In the genomic region with DNA sequence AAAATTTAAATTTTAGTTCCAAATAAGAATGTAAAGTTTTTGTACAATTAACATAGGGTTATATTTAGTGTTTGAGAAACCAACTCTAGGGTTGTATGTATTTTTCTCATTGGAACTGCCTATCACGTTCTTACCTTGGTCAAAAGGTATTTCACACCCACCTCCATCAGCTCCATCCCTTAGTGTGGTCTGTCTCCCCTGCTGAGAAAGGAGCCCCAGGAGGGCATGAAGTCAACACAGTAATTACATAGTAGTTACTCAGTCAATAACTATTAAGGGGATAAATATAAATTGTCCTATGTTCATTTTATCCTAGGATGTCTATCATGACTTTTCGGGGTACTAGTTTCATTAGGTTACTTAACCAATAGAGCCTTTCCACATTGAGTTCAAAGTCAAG, we compare ENCODE assay signal across 25 cellular contexts.
"Had no signal": no experiment of that assay in that cellular context is flagged by ENCODE, and none has a peak within 500 bp of the region (broad histone marks: within the 10 kb centered on the region; RNA-seq: fewer than 3 reads in every experiment).

No MANE protein-coding gene starts in this region.

- ATAC-seq: activated CD4-positive, CD25-positive, alpha-beta regulatory T cell treated with anti-CD3 and anti-CD28 coated beads, Interleukin-2, amount 50 U/mL, for 24 hours; activated CD8-positive, alpha-beta T cell treated with anti-CD3 and anti-CD28 coated beads for 36 hours; activated naive CD4-positive, alpha-beta T cell treated with anti-CD3 and anti-CD28 coated beads, Interleukin-2, amount 50 U/mL, for 72 hours; foreskin keratinocyte; left lobe of liver; lower lobe of right lung; naive thymus-derived CD8-positive, alpha-beta T cell; right lobe of liver; T-cell had no signal

- H3K9me3 Mint-ChIP-seq: activated naive CD4-positive, alpha-beta T cell treated with anti-CD3 and anti-CD28 coated beads, Interleukin-2, amount 50 U/mL, for 72 hours; activated T-helper 17 cell treated with anti-CD3 and anti-CD28 coated beads, Interleukin-2, amount 50 U/mL, for 72 hours; neural progenitor cell; stimulated activated naive B cell treated with anti-CD40 and anti-IgM and Interleukin-4, amounts not matched to agents 10 μg/mL and 1 μg/mL and 100 μg/mL, for 72 hours; T-cell; T-helper 2 cell treated with Interferon-gamma antibody and Interleukin-4, amounts not matched to agents 5 μg/mL and 100 μg/mL, for 36 hours had no signal

- H3K27ac ChIP-seq: adrenal gland, foreskin keratinocyte, lower lobe of right lung, neural progenitor cell, right lobe of liver, thyroid gland, VCaP had no signal

- H3K27me3 Mint-ChIP-seq: activated CD4-positive, alpha-beta T cell treated with anti-CD3 and anti-CD28 coated beads, Interleukin-2, amount 10 ng/mL, durations not matched to agents 7 days and 5 days; activated CD8-positive, alpha-beta T cell treated with anti-CD3 and anti-CD28 coated beads for 36 hours; activated T-cell treated with anti-CD3 and anti-CD28 coated beads, Interleukin-2, amount 50 U/mL, for 24 hours; activated T-helper 17 cell treated with anti-CD3 and anti-CD28 coated beads, Interleukin-2, amount 50 U/mL, for 72 hours; stimulated activated naive B cell treated with anti-CD40 and anti-IgM and Interleukin-4, amounts not matched to agents 10 μg/mL and 1 μg/mL and 100 μg/mL, for 72 hours; T-cell had no signal

- H3K27me3 ChIP-seq: adrenal gland, foreskin keratinocyte, neural progenitor cell, right lobe of liver, thyroid gland had no signal

- H3K27ac Mint-ChIP-seq: activated CD4-positive, alpha-beta T cell treated with anti-CD3 and anti-CD28 coated beads, Interleukin-2, amount 10 ng/mL, durations not matched to agents 7 days and 5 days; activated CD8-positive, alpha-beta T cell treated with anti-CD3 and anti-CD28 coated beads for 36 hours; activated naive CD4-positive, alpha-beta T cell treated with anti-CD3 and anti-CD28 coated beads, Interleukin-2, amount 50 U/mL, for 72 hours; activated T-cell treated with anti-CD3 and anti-CD28 coated beads, Interleukin-2, amount 50 U/mL, for 24 hours; activated T-helper 17 cell treated with anti-CD3 and anti-CD28 coated beads, Interleukin-2, amount 50 U/mL, for 72 hours; immature natural killer cell; naive thymus-derived CD8-positive, alpha-beta T cell; neural progenitor cell; stimulated activated naive B cell treated with anti-CD40 and anti-IgM and Interleukin-4, amounts not matched to agents 10 μg/mL and 1 μg/mL and 100 μg/mL, for 72 hours; T-cell; T-helper 2 cell treated with Interferon-gamma antibody and Interleukin-4, amounts not matched to agents 5 μg/mL and 100 μg/mL, for 36 hours had no signal

- H3K9me3 ChIP-seq: adrenal gland, lower lobe of right lung, right lobe of liver, thyroid gland had no signal

- H3K36me3 ChIP-seq: adrenal gland, lower lobe of right lung, neural progenitor cell, right lobe of liver, thyroid gland had no signal

- DNase-seq: activated CD4-positive, alpha-beta T cell treated with anti-CD3 and anti-CD28 coated beads, Interleukin-2, amount 10 ng/mL, durations not matched to agents 7 days and 5 days; activated CD8-positive, alpha-beta T cell treated with anti-CD3 and anti-CD28 coated beads for 36 hours; activated T-cell treated with anti-CD3 and anti-CD28 coated beads, Interleukin-2, amount 50 U/mL, for 24 hours; adrenal gland; cerebellar nuclear complex; effector CD4-positive, alpha-beta T cell; erythroblast; foreskin keratinocyte; immature natural killer cell; lower lobe of right lung; naive thymus-derived CD8-positive, alpha-beta T cell; posterior cingulate gyrus; right lobe of liver; stimulated activated CD4-positive, alpha-beta T cell treated with anti-CD3 and anti-CD28 coated beads, Interleukin-15, amount 100 ng/mL, for 24 hours; stimulated activated naive B cell treated with anti-CD40 and anti-IgM and Interleukin-4, amounts not matched to agents 10 μg/mL and 1 μg/mL and 100 μg/mL, for 72 hours; T-cell; thyroid gland had no signal

- H3K4me3 ChIP-seq: adrenal gland, lower lobe of right lung, neural progenitor cell, right lobe of liver, smooth muscle cell, thyroid gland had no signal

- H3K36me3 Mint-ChIP-seq: activated naive CD4-positive, alpha-beta T cell treated with anti-CD3 and anti-CD28 coated beads, Interleukin-2, amount 50 U/mL, for 72 hours; immature natural killer cell; neural progenitor cell had no signal

- H3K4me1 ChIP-seq: adrenal gland, foreskin keratinocyte, lower lobe of right lung, neural progenitor cell, right lobe of liver, thyroid gland had no signal

- H3K4me3 Mint-ChIP-seq: activated CD4-positive, alpha-beta T cell treated with anti-CD3 and anti-CD28 coated beads, Interleukin-2, amount 10 ng/mL, durations not matched to agents 7 days and 5 days; activated CD8-positive, alpha-beta T cell treated with anti-CD3 and anti-CD28 coated beads for 36 hours; activated T-cell treated with anti-CD3 and anti-CD28 coated beads, Interleukin-2, amount 50 U/mL, for 24 hours; activated T-helper 17 cell treated with anti-CD3 and anti-CD28 coated beads, Interleukin-2, amount 50 U/mL, for 72 hours; immature natural killer cell; naive thymus-derived CD8-positive, alpha-beta T cell; neural progenitor cell; T-cell; T-helper 2 cell treated with Interferon-gamma antibody and Interleukin-4, amounts not matched to agents 5 μg/mL and 100 μg/mL, for 36 hours had no signal

- H3K4me1 Mint-ChIP-seq: neural progenitor cell had no signal
